ENCODE assay signal across 15 cellular contexts in genomic region chr2:205079173-205079572, GRCh38.
A peak's percentile ranks its signal among the peaks of the same experiment; 100 is the strongest.
DNase-seq lines count a peak whose midpoint lies in the region; ATAC-seq and TF ChIP-seq lines count a peak whose summit lies in the region.
"Had no signal": no experiment of that assay in that cellular context is flagged by ENCODE, and none has a peak within 500 bp of the region (broad histone marks: within the 10 kb centered on the region; RNA-seq: fewer than 3 reads in every experiment).

No MANE protein-coding gene starts in this region.

- no peak overlapping the region for H3K9ac ChIP-seq in SK-N-SH
- H3K9ac ChIP-seq in Loucy (ENCODE audit: low read depth, low read length, poor library complexity, severe bottlenecking) = no peak overlapping the region
- H3K9ac ChIP-seq in mesendoderm (ENCODE audit: low read length) = no peak overlapping the region

- H3K27ac Mint-ChIP-seq in CD4-positive, CD25-positive, alpha-beta regulatory T cell = peak overlapping the region; percentile 5 to 94 (median 34)
- no peak overlapping the region for H3K27ac Mint-ChIP-seq in CD14-positive monocyte
- H3K27ac Mint-ChIP-seq: HFFc6 had no signal

- peak; percentile 26; the same call in 1 of the 2 replicates for TF ChIP-seq RAD21 in SK-N-SH (IDR thresholded peaks at IDR 0.05; ENCODE audit: low read length)

- H3K79me2 ChIP-seq in SK-N-SH (ENCODE audit: insufficient read depth) (no peaks in the 10 kb centered on the region), Loucy (ENCODE audit: insufficient read depth, low read length) (no peaks in the 10 kb centered on the region), mesendoderm (ENCODE audit: control insufficient read depth, insufficient read depth, low read length) (no peaks in the 10 kb centered on the region), PC-9 (ENCODE audit: low read depth) (no peaks in the 10 kb centered on the region)

- H3K4me3 Mint-ChIP-seq in CD4-positive, CD25-positive, alpha-beta regulatory T cell = no peak overlapping the region
- H3K4me3 Mint-ChIP-seq in CD14-positive monocyte = no peak overlapping the region
- H3K4me3 Mint-ChIP-seq: HFFc6 had no signal

- CTCF ChIA-PET in SK-N-SH (lab: Yijun Ruan, JAX) = interaction anchor here (1.3 kb wide), 2 partner anchors 32 to 596 kb away, joined by 4 to 7 read pairs; no protein-coding TSS in a partner anchor
- CTCF ChIA-PET in PC-9 (lab: Charles Lee) = no interaction called here

- H3K4me3 ChIP-seq in SK-N-SH (ENCODE audit: low read depth in 2 of 2, low read length in 1 of 2) (no peak overlapping the region), Loucy (ENCODE audit: low read length, poor library complexity, severe bottlenecking) (no peak overlapping the region), mesendoderm (ENCODE audit: low read length) (no peak overlapping the region), PC-9 (no peak overlapping the region)
- H3K4me3 ChIP-seq in CD4-positive, CD25-positive, alpha-beta regulatory T cell (ENCODE audit: low read depth, low read length) = no peak overlapping the region

- H3K36me3 Mint-ChIP-seq in CD4-positive, CD25-positive, alpha-beta regulatory T cell = no peaks in the 10 kb centered on the region
- no peaks in the 10 kb centered on the region for H3K36me3 Mint-ChIP-seq in CD14-positive monocyte

- TF ChIP-seq CTCF in SK-N-SH (IDR thresholded peaks at IDR 0.05) (no peak), Loucy (conservative IDR thresholded peaks at IDR 0.05; ENCODE audit: low read length) (no peak), CD14-positive monocyte (IDR thresholded peaks at IDR 0.05) (no peak), PC-9 (conservative IDR thresholded peaks at IDR 0.05) (no peak)

- peaks cover 0 to 6% (median 0%) of the 10 kb centered on the region in 7 donors for H3K9me3 Mint-ChIP-seq in CD4-positive, CD25-positive, alpha-beta regulatory T cell
- no peaks in the 10 kb centered on the region for H3K9me3 Mint-ChIP-seq in CD14-positive monocyte
- H3K9me3 Mint-ChIP-seq: HFFc6 had no signal

- H3K56ac ChIP-seq in mesendoderm (ENCODE audit: low read length) = no peak overlapping the region

- H3K4me1 ChIP-seq in SK-N-SH (ENCODE audit: control insufficient read depth in 1 of 2, insufficient read depth in 2 of 2, low read depth in 1 of 2, low read length in 1 of 2) (peaks cover 0 to 14% of the 10 kb centered on the region in 2 experiments; a peak in 2 of 4 replicates), Loucy (ENCODE audit: insufficient read depth, low read length, poor library complexity, severe bottlenecking) (peaks cover 13% of the 10 kb centered on the region), mesendoderm (ENCODE audit: control insufficient read depth, low read depth, low read length) (no peaks in the 10 kb centered on the region), PC-9 (replicated peaks; ENCODE audit: insufficient read depth) (no peaks in the 10 kb centered on the region)
- H3K4me1 ChIP-seq in CD4-positive, CD25-positive, alpha-beta regulatory T cell (ENCODE audit: control insufficient read depth, insufficient read depth, low read length, poor library complexity, severe bottlenecking) = peaks cover 28% of the 10 kb centered on the region

- H3K27me3 Mint-ChIP-seq in CD4-positive, CD25-positive, alpha-beta regulatory T cell = no peaks in the 10 kb centered on the region
- H3K27me3 Mint-ChIP-seq in CD14-positive monocyte (ENCODE audit: low read depth in 3 of 3) = peaks cover 0 to 1% (median 0%) of the 10 kb centered on the region in 3 donors

- WGBS in SK-N-SH (ENCODE audit: low lambda C conversion rate) = 82% methylated on average over 3 of the region's 3 CpGs
- whole genome bisulfite sequencing in mesendoderm (ENCODE audit: extremely low coverage, insufficient coverage, low lambda C conversion rate) = no CpG with 5 or more reads among the region's 3 CpGs

- H4K20me1 ChIP-seq in SK-N-SH (ENCODE audit: insufficient read depth) (no peaks in the 10 kb centered on the region), Loucy (ENCODE audit: insufficient read depth, low read length, poor library complexity, severe bottlenecking) (no peaks in the 10 kb centered on the region), PC-9 (ENCODE audit: insufficient read depth) (no peaks in the 10 kb centered on the region)

- H3K4me2 ChIP-seq in SK-N-SH (no peak overlapping the region), Loucy (ENCODE audit: low read depth, low read length, poor library complexity, severe bottlenecking) (no peak overlapping the region), mesendoderm (ENCODE audit: low read length) (no peak overlapping the region), PC-9 (no peak overlapping the region)

- H3K23ac ChIP-seq in mesendoderm (ENCODE audit: low read length) = no peak overlapping the region

- H3K18ac ChIP-seq in mesendoderm (ENCODE audit: low read length) = no peak overlapping the region

- H2BK120ac ChIP-seq in mesendoderm (ENCODE audit: low read depth, low read length) = no peak overlapping the region

- peak in 1 of 2 experiments; percentile 86; a peak in 2 of 4 replicates for TF ChIP-seq EP300 in SK-N-SH (IDR thresholded peaks at IDR 0.05; ENCODE audit: borderline replicate concordance in 1 of 2, low read depth in 1 of 2, low read length in 1 of 2)

- H3K4me1 Mint-ChIP-seq in CD4-positive, CD25-positive, alpha-beta regulatory T cell = peaks cover 24 to 59% (median 28%) of the 10 kb centered on the region in 4 donors
- H3K4me1 Mint-ChIP-seq in CD14-positive monocyte = no peaks in the 10 kb centered on the region

- H3K36me3 ChIP-seq in SK-N-SH (replicated peaks in 1 of 2; ENCODE audit: control insufficient read depth in 1 of 2, insufficient read depth in 2 of 2, low read length in 1 of 2) (no peaks in the 10 kb centered on the region), Loucy (ENCODE audit: insufficient read depth, low read length) (no peaks in the 10 kb centered on the region), mesendoderm (ENCODE audit: control insufficient read depth, insufficient read depth, low read length) (no peaks in the 10 kb centered on the region), PC-9 (ENCODE audit: low read depth) (no peaks in the 10 kb centered on the region)
- H3K36me3 ChIP-seq in CD4-positive, CD25-positive, alpha-beta regulatory T cell (ENCODE audit: control insufficient read depth, insufficient read depth, low read length) = no peaks in the 10 kb centered on the region

- H3K27ac ChIP-seq in SK-N-SH (ENCODE audit: low read depth in 2 of 2, low read length in 1 of 2) (peak overlapping the region in 1 of 2 experiments; percentile 90; a peak in 2 of 4 replicates), mesendoderm (ENCODE audit: low read depth, low read length) (no peak overlapping the region), PC-9 (no peak overlapping the region)
- no peak overlapping the region for H3K27ac ChIP-seq in CD4-positive, CD25-positive, alpha-beta regulatory T cell (ENCODE audit: insufficient read depth, low read length, poor library complexity, severe bottlenecking)
- H3K27ac ChIP-seq: 22Rv1 had no signal

- no peaks in the 10 kb centered on the region for H3K79me1 ChIP-seq in mesendoderm (ENCODE audit: low read length)

- ATAC-seq in SK-N-SH treated with all-trans-retinoic acid at 6 μM for 48 hours = no peak
- ATAC-seq in CD4-positive, CD25-positive, alpha-beta regulatory T cell (ENCODE audit: low read depth in 2 of 2) = no peak

- H4K8ac ChIP-seq in mesendoderm (ENCODE audit: low read depth, low read length) = no peak overlapping the region

- H3F3A ChIP-seq in SK-N-SH (replicated peaks; ENCODE audit: insufficient read depth) (no peaks in the 10 kb centered on the region), Loucy (ENCODE audit: low read depth) (no peaks in the 10 kb centered on the region), PC-9 (ENCODE audit: insufficient read depth, low read depth) (no peaks in the 10 kb centered on the region)

- POLR2A ChIA-PET in SK-N-SH (lab: Yijun Ruan, JAX) = interaction anchor here (1.0 kb wide), 1 partner anchor 23 kb away, joined by 3 read pairs; no protein-coding TSS in a partner anchor
- POLR2A ChIA-PET in PC-9 (lab: Charles Lee; ENCODE audit: unreplicated experiment) = no interaction called here

- no peak overlapping the region for H2BK5ac ChIP-seq in mesendoderm (ENCODE audit: low read length)

- H3K9me3 ChIP-seq in SK-N-SH (no peaks in the 10 kb centered on the region), Loucy (ENCODE audit: insufficient read depth, low read depth, low read length) (no peaks in the 10 kb centered on the region), PC-9 (ENCODE audit: insufficient read depth, low read depth) (no peaks in the 10 kb centered on the region)
- H3K9me3 ChIP-seq in CD4-positive, CD25-positive, alpha-beta regulatory T cell (ENCODE audit: control insufficient read depth in 2 of 2, low read length in 2 of 2) = no peaks in the 10 kb centered on the region

- H2AK5ac ChIP-seq in mesendoderm (ENCODE audit: low read length) = no peak overlapping the region

- DNase-seq in SK-N-SH = peak; percentile 3
- DNase-seq in CD4-positive, CD25-positive, alpha-beta regulatory T cell = no peak
- DNase-seq in mesendoderm = peak; percentile 69
- DNase-seq in epidermal melanocyte (ENCODE audit: insufficient read length, low spot score) = no peak
- DNase-seq in CD14-positive monocyte (ENCODE audit: low spot score) = no peak
- no peak for DNase-seq in PC-9
- DNase-seq: COR-L47, DMS153, DND-41, GDM1, HCEC 1CT, HFFc6 had no signal

- intact Hi-C loops in CD14-positive monocyte (cut with micrococcal nuclease) = no loop called here
- intact Hi-C loops in PC-9 (cut with micrococcal nuclease; ENCODE audit: unreplicated experiment) = no loop called here

- H4K5ac ChIP-seq in mesendoderm (ENCODE audit: low read length) = no peak overlapping the region

- H2AFZ ChIP-seq in SK-N-SH (ENCODE audit: low read depth) (no peak overlapping the region), Loucy (ENCODE audit: low read length) (peak overlapping the region; percentile 66), PC-9 (no peak overlapping the region)

- no peaks in the 10 kb centered on the region for H3K27me3 ChIP-seq in SK-N-SH (ENCODE audit: insufficient read depth)
- no peaks in the 10 kb centered on the region for H3K27me3 ChIP-seq in CD4-positive, CD25-positive, alpha-beta regulatory T cell (ENCODE audit: control insufficient read depth, insufficient read depth, low read length)
- H3K27me3 ChIP-seq in Loucy (ENCODE audit: insufficient read depth, low read length, poor library complexity, severe bottlenecking) = no peaks in the 10 kb centered on the region
- H3K27me3 ChIP-seq in mesendoderm (ENCODE audit: insufficient read depth, low read length, poor library complexity) = no peaks in the 10 kb centered on the region
- H3K27me3 ChIP-seq in PC-9 (ENCODE audit: insufficient read depth, low read depth) = no peaks in the 10 kb centered on the region

- no TSS peak for BruUV-seq in PC-9 (replicated peaks; lab: Mats Ljungman, UMichigan)

- H3K9me2 ChIP-seq in SK-N-SH (no peaks in the 10 kb centered on the region), Loucy (replicated peaks; ENCODE audit: low read depth, low read length) (no peaks in the 10 kb centered on the region), PC-9 (ENCODE audit: insufficient read depth) (no peaks in the 10 kb centered on the region)

- no peak overlapping the region for H2BK15ac ChIP-seq in mesendoderm (replicated peaks; ENCODE audit: low read depth)

- no peak overlapping the region for H3K4ac ChIP-seq in mesendoderm (ENCODE audit: low read depth, low read length)

TF ChIP-seq in SK-N-SH, 30 proteins besides CTCF, POLR2A, EP300 and RAD21 (continues in another document):
- peak; percentile 66; the same call in 1 of the 2 replicates for TF ChIP-seq FOXJ3 (CRISPR knock-in tag; IDR thresholded peaks at IDR 0.05)

TF ChIP-seq in SK-N-SH treated with all-trans-retinoic acid at 6 μM for 48 hours, 23 proteins besides CTCF, POLR2A, EP300 and RAD21 (continues in another document):
- TF ChIP-seq SNAI2 (CRISPR knock-in tag; IDR thresholded peaks at IDR 0.05) = no peak

Comparison
In these comparisons a context has a peak if more than half of its experiments do, and no peak if none do; other contexts are left out.
1. DNase-seq: peak in SK-N-SH (single experiment) and mesendoderm (single experiment); none in CD4-positive, CD25-positive, alpha-beta regulatory T cell (0 of 3), epidermal melanocyte (single experiment), CD14-positive monocyte (single experiment) and PC-9 (0 of 2).
2. H3K27ac Mint-ChIP-seq: peak in CD4-positive, CD25-positive, alpha-beta regulatory T cell (3 of 3); none in CD14-positive monocyte (0 of 7).